In the genomic region with DNA sequence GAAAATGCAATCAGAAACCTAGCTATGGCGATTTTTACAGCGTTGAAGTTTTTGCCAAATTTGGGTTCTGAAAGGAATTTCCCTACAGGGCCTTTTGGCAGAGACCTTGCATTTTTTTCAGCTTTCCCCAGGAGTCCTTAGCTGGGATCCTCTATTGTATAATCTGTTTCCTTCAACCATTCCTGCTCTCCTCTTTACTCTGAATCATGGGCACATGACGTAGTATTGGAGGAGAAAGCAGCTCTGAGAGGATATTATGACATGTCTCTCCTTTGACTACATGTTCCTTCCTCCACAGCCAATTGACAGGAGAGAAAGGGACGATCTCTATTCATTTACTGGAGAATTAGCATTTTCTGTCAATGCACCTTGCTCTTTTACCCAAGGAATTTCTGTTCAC, we compare ENCODE assay signal across 11 cellular contexts.
DNase-seq lines count a peak whose midpoint lies in the region; ATAC-seq and TF ChIP-seq lines count a peak whose summit lies in the region.
"Had no signal": no experiment of that assay in that cellular context is flagged by ENCODE, and none has a peak within 500 bp of the region (broad histone marks: within the 10 kb centered on the region; RNA-seq: fewer than 3 reads in every experiment).

No MANE protein-coding gene starts in this region.

- no peaks in the 10 kb centered on the region for H3K36me3 Mint-ChIP-seq in stimulated activated memory B cell treated with anti-CD40 and anti-IgM and Interleukin-4, amounts not matched to agents 10 μg/mL and 1 μg/mL and 100 μg/mL, for 72 hours
- H3K36me3 Mint-ChIP-seq: natural killer cell treated with Interleukin-12 subunit alpha and Interleukin-12 subunit beta and Interleukin-15 and Interleukin-18, amount 100 ng/mL, for 72 hours had no signal

- no peak overlapping the region for H3K27ac Mint-ChIP-seq in stimulated activated memory B cell treated with anti-CD40 and anti-IgM and Interleukin-4, amounts not matched to agents 10 μg/mL and 1 μg/mL and 100 μg/mL, for 72 hours
- H3K27ac Mint-ChIP-seq: natural killer cell treated with Interleukin-12 subunit alpha and Interleukin-12 subunit beta and Interleukin-15 and Interleukin-18, amount 100 ng/mL, for 72 hours had no signal

- H3K4me1 Mint-ChIP-seq in stimulated activated memory B cell treated with anti-CD40 and anti-IgM and Interleukin-4, amounts not matched to agents 10 μg/mL and 1 μg/mL and 100 μg/mL, for 72 hours, result no peaks in the 10 kb centered on the region

- no peak overlapping the region for H3K4me3 Mint-ChIP-seq in stimulated activated memory B cell treated with anti-CD40 and anti-IgM and Interleukin-4, amounts not matched to agents 10 μg/mL and 1 μg/mL and 100 μg/mL, for 72 hours
- H3K4me3 Mint-ChIP-seq: natural killer cell treated with Interleukin-12 subunit alpha and Interleukin-12 subunit beta and Interleukin-15 and Interleukin-18, amount 100 ng/mL, for 72 hours had no signal

- H3K27ac ChIP-seq in RWPE1 (no peak overlapping the region), muscle layer of duodenum (ENCODE audit: low read length) (peak overlapping the region; percentile 32)

- ATAC-seq in esophagus mucosa (peak; percentile 28), HG03135 (IDR thresholded peaks at IDR 0.05; ENCODE audit: unreplicated experiment) (no peak)
- ATAC-seq in stimulated activated memory B cell treated with anti-CD40 and anti-IgM and Interleukin-4, amounts not matched to agents 10 μg/mL and 1 μg/mL and 100 μg/mL, for 72 hours, result no peak
- ATAC-seq: natural killer cell treated with Interleukin-12 subunit alpha and Interleukin-12 subunit beta and Interleukin-15 and Interleukin-18, amount 100 ng/mL, for 72 hours had no signal

- H3K9me3 ChIP-seq in muscle layer of duodenum (ENCODE audit: control insufficient read depth in 1 of 2, low read length in 2 of 2), result no peaks in the 10 kb centered on the region

- no peak overlapping the region for H3K4me3 ChIP-seq in muscle layer of duodenum (ENCODE audit: low read depth in 1 of 2, low read length in 2 of 2)

- POLR2A ChIA-PET in RWPE1 (lab: Yijun Ruan, JAX; ENCODE audit: low non-redundant PET), result no interaction called here

- no peak for TF ChIP-seq CTCF in RWPE1 (conservative IDR thresholded peaks at IDR 0.05; ENCODE audit: low read depth)

- CTCF ChIA-PET in RWPE1 (lab: Yijun Ruan, JAX), result interaction anchor here (0.5 to 1.4 kb wide), 3 partner anchors 21 to 561 kb away, joined by 3 to 5 read pairs (median 3); no protein-coding TSS in a partner anchor

- H3K9me3 Mint-ChIP-seq in stimulated activated memory B cell treated with anti-CD40 and anti-IgM and Interleukin-4, amounts not matched to agents 10 μg/mL and 1 μg/mL and 100 μg/mL, for 72 hours, result no peaks in the 10 kb centered on the region
- H3K9me3 Mint-ChIP-seq: natural killer cell treated with Interleukin-12 subunit alpha and Interleukin-12 subunit beta and Interleukin-15 and Interleukin-18, amount 100 ng/mL, for 72 hours had no signal

- DNase-seq in AG08395 (ENCODE audit: low spot score) (peak; percentile 72), RWPE1 (ENCODE audit: low spot score) (peak; percentile 68), SHP77 (lab: John Stamatoyannopoulos, UW) (no peak), NOMO-1 treated with dmso at 0.1 percent for 144 hours (lab: John Stamatoyannopoulos, UW; ENCODE audit: unreplicated experiment) (no peak)
- DNase-seq: activated CD4-positive, alpha-beta T cell treated with anti-CD3 and anti-CD28 coated beads for 1 hour; glutamatergic neuron had no signal

- H3K27me3 Mint-ChIP-seq in stimulated activated memory B cell treated with anti-CD40 and anti-IgM and Interleukin-4, amounts not matched to agents 10 μg/mL and 1 μg/mL and 100 μg/mL, for 72 hours, result peaks cover 35% of the 10 kb centered on the region

- H3K36me3 ChIP-seq in muscle layer of duodenum (ENCODE audit: control insufficient read depth in 1 of 2, insufficient read depth in 2 of 2, low read length in 2 of 2), result no peaks in the 10 kb centered on the region

- H3K4me1 ChIP-seq in muscle layer of duodenum (ENCODE audit: control insufficient read depth in 1 of 2, insufficient read depth in 2 of 2, low read length in 2 of 2), result peaks cover 0 to 15% of the 10 kb centered on the region in 2 donors

- no peaks in the 10 kb centered on the region for H3K27me3 ChIP-seq in muscle layer of duodenum (ENCODE audit: low read depth, low read length)

Comparison
In these comparisons a context has a peak if more than half of its experiments do, and no peak if none do; other contexts are left out.
1. DNase-seq: peak in AG08395 (single experiment) and RWPE1 (single experiment); none in SHP77 (0 of 2) and NOMO-1 treated with dmso at 0.1 percent for 144 hours (single experiment).